Comparison of ENCODE assay signal across 9 cellular contexts in genomic region chr21:32256873-32257620, GRCh38. TPM values are rescaled to one million over a fixed set of nuclear protein-coding genes. Genes with fewer than 3 reads are reported as not detected.
DNase-seq lines count a peak whose midpoint lies in the region; ATAC-seq and TF ChIP-seq lines count a peak whose summit lies in the region.
"Had no signal": no experiment of that assay in that cellular context is flagged by ENCODE, and none has a peak within 500 bp of the region (broad histone marks: within the 10 kb centered on the region; RNA-seq: fewer than 3 reads in every experiment).

No MANE protein-coding gene starts in this region.

- peak overlapping the region; percentile 3 for H2AFZ ChIP-seq in GM23248

- H3K9me2 ChIP-seq in GM23248 (ENCODE audit: insufficient read depth), result no peaks in the 10 kb centered on the region

- peak; percentile 87 for ATAC-seq in foreskin keratinocyte
- no peak for ATAC-seq in activated naive CD4-positive, alpha-beta T cell treated with anti-CD3 and anti-CD28 coated beads, Interleukin-2, amount 50 U/mL, for 72 hours

- H3K9ac ChIP-seq in GM23248, result peak overlapping the region; percentile 69

- peaks cover 20% of the 10 kb centered on the region for H3F3A ChIP-seq in GM23248 (ENCODE audit: insufficient read depth)

- H3K36me3 ChIP-seq in GM23248 (ENCODE audit: low read depth), result no peaks in the 10 kb centered on the region
- H3K36me3 ChIP-seq in H7 (replicated peaks; ENCODE audit: control insufficient read depth, insufficient read depth, low read length), result no peaks in the 10 kb centered on the region

- H3K36me3 Mint-ChIP-seq in activated naive CD4-positive, alpha-beta T cell treated with anti-CD3 and anti-CD28 coated beads, Interleukin-2, amount 50 U/mL, for 72 hours, result no peaks in the 10 kb centered on the region

- TF ChIP-seq CTCF in foreskin keratinocyte (conservative IDR thresholded peaks at IDR 0.05), result no peak

- H3K4me3 ChIP-seq in GM23248, result peak overlapping the region; percentile 12
- no peak overlapping the region for H3K4me3 ChIP-seq in H7 (ENCODE audit: insufficient read depth, low read depth, low read length)

- no peaks in the 10 kb centered on the region for H3K9me3 Mint-ChIP-seq in activated naive CD4-positive, alpha-beta T cell treated with anti-CD3 and anti-CD28 coated beads, Interleukin-2, amount 50 U/mL, for 72 hours

- DNase-seq in GM23248 (peak; percentile 95), OCI-M1 (lab: John Stamatoyannopoulos, UW) (peak; percentile 11), foreskin keratinocyte (peak; percentile 26 to 56), pons (ENCODE audit: low spot score) (peak; percentile 52), H7 (no peak), islet precursor cell (no peak)
- no peak for DNase-seq in activated naive CD4-positive, alpha-beta T cell treated with anti-CD3 and anti-CD28 coated beads, Interleukin-2, amount 50 U/mL, for 72 hours (ENCODE audit: low spot score in 2 of 2)
- no peak for DNase-seq in stimulated activated CD4-positive, alpha-beta T cell treated with anti-CD3 and anti-CD28 coated beads, Interleukin-1b, Interleukin-23, amount 100 ng/mL, for 48 hours

- H3K4me2 ChIP-seq in GM23248 (ENCODE audit: unreplicated experiment), result peak overlapping the region; percentile 58

- H3K27ac ChIP-seq in GM23248, result peak overlapping the region; percentile 9; the same call in 1 of the 2 replicates
- peak overlapping the region; percentile 47 for H3K27ac ChIP-seq in foreskin keratinocyte

- H3K27ac Mint-ChIP-seq in activated naive CD4-positive, alpha-beta T cell treated with anti-CD3 and anti-CD28 coated beads, Interleukin-2, amount 50 U/mL, for 72 hours, result no peak overlapping the region

- in situ Hi-C loops in GM23248 (cut with MboI), result no loop called here

- H4K20me1 ChIP-seq in GM23248 (ENCODE audit: insufficient read depth), result no peaks in the 10 kb centered on the region

- peaks cover 28% of the 10 kb centered on the region for H3K4me1 ChIP-seq in GM23248 (ENCODE audit: insufficient read depth)
- no peaks in the 10 kb centered on the region for H3K4me1 ChIP-seq in foreskin keratinocyte

- H3K27me3 ChIP-seq in GM23248 (replicated peaks; ENCODE audit: insufficient read depth) (no peaks in the 10 kb centered on the region), foreskin keratinocyte (peaks cover 18% of the 10 kb centered on the region), H7 (ENCODE audit: control insufficient read depth, insufficient read depth, low read length) (no peaks in the 10 kb centered on the region)

- 26 to 27% methylated on average over 9 of the region's 9 CpGs for WGBS in GM23248 (ENCODE audit: low coverage in 1 of 2, low lambda C conversion rate in 2 of 2, missing lambda C conversion rate in 2 of 2), 2 experiments

- no peaks in the 10 kb centered on the region for H3K9me3 ChIP-seq in GM23248 (ENCODE audit: low read depth)

- no peaks in the 10 kb centered on the region for H3K79me2 ChIP-seq in GM23248 (ENCODE audit: insufficient read depth)

RNA-seq across cellular contexts. Expression of gene MIS18A, which starts 21.8 kb away (rescaled TPM):
- total RNA-seq in GM23248 (2014; rRNA removed; shearing (Covaris generic)), result 2.8 and 6.7 TPM in 2 replicates
- polyA plus RNA-seq in GM23248 (2016; fragmentation: Nextera tagmentation; extraction: Ambion mirVana) (11.9 and 12.6 TPM in 2 replicates), foreskin keratinocyte (18.7 and 26.0 TPM in 2 replicates)
- total RNA-seq in foreskin keratinocyte, result 19.5 and 25.7 TPM in 2 replicates
- 54.5 and 56.6 TPM in 2 replicates for total RNA-seq in H7 (2014; rRNA removed; shearing (Covaris generic))
- 10 to 100 TPM; 26.6 to 29.7 TPM for total RNA-seq in activated naive CD4-positive, alpha-beta T cell treated with anti-CD3 and anti-CD28 coated beads, Interleukin-2, amount 50 U/mL, for 72 hours

RNA-seq across cellular contexts. Expression of gene MRAP, which starts 41.6 kb away (rescaled TPM):
- total RNA-seq in GM23248 (2014; rRNA removed; shearing (Covaris generic)), result not detected in 2 replicates
- polyA plus RNA-seq in GM23248 (2016; fragmentation: Nextera tagmentation; extraction: Ambion mirVana), result not detected in 2 replicates
- total RNA-seq in foreskin keratinocyte, result not detected in 2 replicates
- polyA plus RNA-seq in foreskin keratinocyte, result not detected in 2 replicates
- total RNA-seq in H7 (2014; rRNA removed; shearing (Covaris generic)), result not detected in 2 replicates
- not detected for total RNA-seq in activated naive CD4-positive, alpha-beta T cell treated with anti-CD3 and anti-CD28 coated beads, Interleukin-2, amount 50 U/mL, for 72 hours
- total RNA-seq: H1 had no signal
- polyA plus RNA-seq: H1 had no signal

Comparison
In these comparisons a context has a peak if more than half of its experiments do, and no peak if none do; other contexts are left out.
1. DNase-seq: peak in GM23248 (single experiment), OCI-M1 (single experiment), foreskin keratinocyte (2 of 2) and pons (single experiment); none in H7 (single experiment), activated naive CD4-positive, alpha-beta T cell treated with anti-CD3 and anti-CD28 coated beads, Interleukin-2, amount 50 U/mL, for 72 hours (0 of 2), islet precursor cell (single experiment) and stimulated activated CD4-positive, alpha-beta T cell treated with anti-CD3 and anti-CD28 coated beads, Interleukin-1b, Interleukin-23, amount 100 ng/mL, for 48 hours (single experiment).